In genomic region chr17:75844530-75845057, GRCh38 we compare ENCODE assay signal across 8 cellular contexts. TPM values are rescaled to one million over a fixed set of nuclear protein-coding genes. Genes with fewer than 3 reads are reported as not detected.
DNase-seq lines count a peak whose midpoint lies in the region; ATAC-seq and TF ChIP-seq lines count a peak whose summit lies in the region.

No MANE protein-coding gene starts in this region.

- peak overlapping the region; percentile 56 for H3K4me3 ChIP-seq in GM12875 (ENCODE audit: low read depth, low read length)
- peak overlapping the region in 1 of 2 donors; percentile 43 for H3K4me3 ChIP-seq in ascending aorta
- no peak overlapping the region for H3K4me3 ChIP-seq in mesendoderm (ENCODE audit: low read length)

- H3K79me2 ChIP-seq in mesendoderm (ENCODE audit: control insufficient read depth, insufficient read depth, low read length), result no peaks in the 10 kb centered on the region

- H3K4me1 ChIP-seq in ascending aorta (peaks cover 9 to 24% of the 10 kb centered on the region in 2 donors), mesendoderm (ENCODE audit: control insufficient read depth, low read depth, low read length) (peaks cover 7% of the 10 kb centered on the region)

- H3K27me3 ChIP-seq in ascending aorta, result no peaks in the 10 kb centered on the region
- no peaks in the 10 kb centered on the region for H3K27me3 ChIP-seq in mesendoderm (ENCODE audit: insufficient read depth, low read length, poor library complexity)

- H3K79me1 ChIP-seq in mesendoderm (ENCODE audit: low read length), result no peaks in the 10 kb centered on the region

- peak; percentile 18 for ATAC-seq in HG03196 (IDR thresholded peaks at IDR 0.05; ENCODE audit: unreplicated experiment)
- no peak for ATAC-seq in HG03457 (IDR thresholded peaks at IDR 0.05; ENCODE audit: unreplicated experiment)
- ATAC-seq in GM18505 (IDR thresholded peaks at IDR 0.05; ENCODE audit: unreplicated experiment), result no peak

- no peak for TF ChIP-seq CTCF in GM12875 (IDR thresholded peaks at IDR 0.05; ENCODE audit: borderline replicate concordance, insufficient read depth, low read depth, low read length)
- no peak for TF ChIP-seq CTCF in ascending aorta (IDR thresholded peaks at IDR 0.05)

- peak overlapping the region; percentile 64 for H3K56ac ChIP-seq in mesendoderm (ENCODE audit: low read length)

- in situ Hi-C loops in KBM-7 (cut with MboI; ENCODE audit: low pct_unique_long_range_greater_than_20kb, low sequenced_read_pairs), result no loop called here

- H3K18ac ChIP-seq in mesendoderm (ENCODE audit: low read length), result no peak overlapping the region

- H3K9ac ChIP-seq in mesendoderm (ENCODE audit: low read length), result peak overlapping the region; percentile 41

- no peak overlapping the region for H2BK15ac ChIP-seq in mesendoderm (replicated peaks; ENCODE audit: low read depth)

- no peak overlapping the region for H2BK5ac ChIP-seq in mesendoderm (ENCODE audit: low read length)

- H3K4me2 ChIP-seq in mesendoderm (ENCODE audit: low read length), result no peak overlapping the region

- no peak overlapping the region for H4K5ac ChIP-seq in mesendoderm (ENCODE audit: low read length)

- H3K36me3 ChIP-seq in ascending aorta (peaks cover 37 to 54% of the 10 kb centered on the region in 2 donors), mesendoderm (ENCODE audit: control insufficient read depth, insufficient read depth, low read length) (peaks cover 8% of the 10 kb centered on the region)

- H2AK5ac ChIP-seq in mesendoderm (ENCODE audit: low read length), result no peak overlapping the region

- no peak overlapping the region for H2BK120ac ChIP-seq in mesendoderm (ENCODE audit: low read depth, low read length)

- no peaks in the 10 kb centered on the region for H3K9me3 ChIP-seq in ascending aorta

- H3K23ac ChIP-seq in mesendoderm (ENCODE audit: low read length), result no peak overlapping the region

- H3K27ac ChIP-seq in ascending aorta (peak overlapping the region; percentile 93 to 94), mesendoderm (ENCODE audit: low read depth, low read length) (no peak overlapping the region)

- peak overlapping the region; percentile 18 for H3K4ac ChIP-seq in mesendoderm (ENCODE audit: low read depth, low read length)

- DNase-seq in ascending aorta (ENCODE audit: low spot score in 2 of 2) (no peak), mesendoderm (peak; percentile 66), KBM-7 (no peak), NCI-H2081 treated with DMSO at 0.1 percent for 48 hours (lab: John Stamatoyannopoulos, UW) (no peak)

- H4K8ac ChIP-seq in mesendoderm (ENCODE audit: low read depth, low read length), result no peak overlapping the region

- intact Hi-C loops in ascending aorta (cut with DNase I), result loop anchor here (1.0 kb wide), 1 partner anchor 52 kb away; the partner anchor contains the start of gene TRIM65

- no CpG with 5 or more reads among the region's 14 CpGs for WGBS in mesendoderm (ENCODE audit: extremely low coverage, insufficient coverage, low lambda C conversion rate)

- no peak for TF ChIP-seq POLR2A in GM18505 (IDR thresholded peaks at IDR 0.05; ENCODE audit: borderline replicate concordance, extremely low read depth, insufficient read depth, insufficient read length)

RNA-seq across cellular contexts. Expression of gene UNC13D, which starts 0.4 kb away (rescaled TPM):
- total RNA-seq in ascending aorta, result 33.1 TPM
- 2.1 TPM for polyA plus RNA-seq in mesendoderm (2013, experiment 1 of 2)
- 2.4 TPM for polyA plus RNA-seq in mesendoderm (2013, experiment 2 of 2)

RNA-seq across cellular contexts. Expression of gene WBP2, which starts 10.5 kb away (rescaled TPM):
- total RNA-seq in ascending aorta, result 50.7 TPM
- 70.2 TPM for polyA plus RNA-seq in mesendoderm (2013, experiment 1 of 2)
- 71.9 TPM for polyA plus RNA-seq in mesendoderm (2013, experiment 2 of 2)

RNA-seq across cellular contexts. Expression of gene TRIM47, which starts 33.8 kb away (rescaled TPM):
- 132 TPM for total RNA-seq in ascending aorta
- polyA plus RNA-seq in mesendoderm (2013, experiment 1 of 2), result 1.5 TPM
- polyA plus RNA-seq in mesendoderm (2013, experiment 2 of 2), result 2.1 TPM

RNA-seq across cellular contexts. Expression of gene TRIM65, which starts 52.2 kb away (rescaled TPM):
- 43.3 TPM for total RNA-seq in ascending aorta
- polyA plus RNA-seq in mesendoderm (2013, experiment 1 of 2), result 31.0 TPM
- 30.0 TPM for polyA plus RNA-seq in mesendoderm (2013, experiment 2 of 2)

RNA-seq across cellular contexts. Expression of gene UNK, which starts 60.0 kb away (rescaled TPM):
- total RNA-seq in ascending aorta, result 73.9 TPM
- polyA plus RNA-seq in mesendoderm (2013, experiment 1 of 2), result 26.1 TPM
- 24.3 TPM for polyA plus RNA-seq in mesendoderm (2013, experiment 2 of 2)
